ENCODE assay signal across 1 cellular context in the genomic region with DNA sequence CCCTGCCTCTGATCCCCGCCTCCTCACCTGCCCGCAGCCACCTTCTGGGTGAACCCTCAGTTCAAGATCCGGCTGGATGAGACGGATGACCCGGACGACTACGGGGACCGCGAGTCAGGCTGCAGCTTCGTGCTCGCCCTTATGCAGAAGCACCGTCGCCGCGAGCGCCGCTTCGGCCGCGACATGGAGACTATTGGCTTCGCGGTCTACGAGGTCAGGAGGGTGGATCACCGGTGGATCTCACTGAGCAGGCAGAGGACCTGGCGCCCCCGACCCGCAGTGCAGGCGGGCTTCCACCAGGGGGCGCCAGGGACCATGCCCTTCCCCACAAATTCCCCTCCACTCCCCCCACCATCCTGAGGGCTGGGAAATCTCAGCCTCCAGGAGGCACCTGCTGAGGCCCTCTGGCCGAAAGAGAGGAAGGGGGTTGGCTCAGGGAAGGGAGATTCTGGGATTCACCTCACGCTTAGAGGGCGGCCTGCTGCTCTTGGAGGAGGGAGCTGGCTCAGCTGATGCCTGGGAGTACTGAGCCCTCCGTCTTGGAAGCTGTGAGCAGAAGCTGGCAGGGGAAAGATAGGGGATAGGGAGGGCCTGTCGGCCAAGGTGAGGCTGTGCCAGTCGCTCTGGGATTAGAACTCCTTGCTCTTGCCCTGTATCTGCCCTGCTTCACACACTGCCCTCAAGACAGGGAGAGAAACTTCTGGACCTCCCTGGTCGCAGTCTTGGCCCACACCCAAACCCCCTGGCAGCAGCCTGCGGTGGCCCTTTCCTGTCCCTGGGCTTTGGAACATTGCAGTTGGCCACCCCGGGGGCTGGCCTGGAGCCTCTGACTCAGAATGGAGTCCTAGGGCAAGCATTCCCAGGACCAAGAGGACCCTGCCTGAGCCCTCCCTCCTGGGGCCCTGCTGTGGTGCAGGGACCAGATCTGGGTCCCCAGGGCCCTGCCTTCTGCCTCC.
TF ChIP-seq lines count a peak whose summit lies in the region.

No MANE protein-coding gene starts in this region.

TF ChIP-seq in GM12878, 131 proteins besides CTCF, POLR2A, EP300 and RAD21 (continues in another document):
- TF ChIP-seq ZBED1 (IDR thresholded peaks at IDR 0.05; ENCODE audit: borderline replicate concordance) = no peak
- TF ChIP-seq IKZF2 (IDR thresholded peaks at IDR 0.05) = 0 out of 4 replicates have a peak, but pooled peaks of 1 of the 2 experiments have one; percentile 26
- no peak for TF ChIP-seq SUPT20H (IDR thresholded peaks at IDR 0.05; ENCODE audit: borderline replicate concordance, control insufficient read depth, low read depth, low read length)
- TF ChIP-seq E2F4 (IDR thresholded peaks at IDR 0.05; ENCODE audit: low read depth, low read length) = no peak
- no peak for TF ChIP-seq BCL11A (IDR thresholded peaks at IDR 0.05; ENCODE audit: low read depth, low read length)
- TF ChIP-seq MTA2 (IDR thresholded peaks at IDR 0.05; ENCODE audit: low read depth) = no peak
- TF ChIP-seq IRF4 (IDR thresholded peaks at IDR 0.05; ENCODE audit: low read depth, low read length) = no peak
- no peak for TF ChIP-seq MEF2A (IDR thresholded peaks at IDR 0.05; ENCODE audit: insufficient read depth, low read depth, low read length)
- TF ChIP-seq RUNX3 (IDR thresholded peaks at IDR 0.05; ENCODE audit: low read length) = no peak
- 0 out of 2 replicates have a peak, but pooled peaks have one; percentile 15 for TF ChIP-seq IKZF1 (conservative IDR thresholded peaks at IDR 0.05)
- TF ChIP-seq CUX1 (IDR thresholded peaks at IDR 0.05; ENCODE audit: insufficient replicate concordance, low read depth, low read length) = no peak
- TF ChIP-seq NBN (IDR thresholded peaks at IDR 0.05) = no peak
- no peak for TF ChIP-seq TAF1 (IDR thresholded peaks at IDR 0.05; ENCODE audit: borderline replicate concordance, low read depth, low read length)
- TF ChIP-seq SPI1 (IDR thresholded peaks at IDR 0.05; ENCODE audit: borderline replicate concordance, insufficient read depth, low read depth, low read length) = no peak
- TF ChIP-seq NFYA (IDR thresholded peaks at IDR 0.05; ENCODE audit: borderline replicate concordance, low read depth, low read length) = no peak
- 0 out of 4 replicates have a peak, but pooled peaks of 1 of the 2 experiments have one; percentile 8 for TF ChIP-seq BHLHE40 (IDR thresholded peaks at IDR 0.05; ENCODE audit: borderline replicate concordance in 1 of 2, low read depth in 2 of 2, low read length in 1 of 2)
- TF ChIP-seq PAX5 (IDR thresholded peaks at IDR 0.05; ENCODE audit: borderline replicate concordance, low read depth, low read length) = no peak
- no peak for TF ChIP-seq RCOR1 (conservative IDR thresholded peaks at IDR 0.05; ENCODE audit: low read depth, low read length)
- TF ChIP-seq EZH2 (IDR thresholded peaks at IDR 0.05; ENCODE audit: borderline replicate concordance, control insufficient read depth, low read depth, low read length) = no peak
- TF ChIP-seq SKIL (IDR thresholded peaks at IDR 0.05; ENCODE audit: low read depth, poor library complexity, severe bottlenecking) = no peak
- TF ChIP-seq, protein P1, sequence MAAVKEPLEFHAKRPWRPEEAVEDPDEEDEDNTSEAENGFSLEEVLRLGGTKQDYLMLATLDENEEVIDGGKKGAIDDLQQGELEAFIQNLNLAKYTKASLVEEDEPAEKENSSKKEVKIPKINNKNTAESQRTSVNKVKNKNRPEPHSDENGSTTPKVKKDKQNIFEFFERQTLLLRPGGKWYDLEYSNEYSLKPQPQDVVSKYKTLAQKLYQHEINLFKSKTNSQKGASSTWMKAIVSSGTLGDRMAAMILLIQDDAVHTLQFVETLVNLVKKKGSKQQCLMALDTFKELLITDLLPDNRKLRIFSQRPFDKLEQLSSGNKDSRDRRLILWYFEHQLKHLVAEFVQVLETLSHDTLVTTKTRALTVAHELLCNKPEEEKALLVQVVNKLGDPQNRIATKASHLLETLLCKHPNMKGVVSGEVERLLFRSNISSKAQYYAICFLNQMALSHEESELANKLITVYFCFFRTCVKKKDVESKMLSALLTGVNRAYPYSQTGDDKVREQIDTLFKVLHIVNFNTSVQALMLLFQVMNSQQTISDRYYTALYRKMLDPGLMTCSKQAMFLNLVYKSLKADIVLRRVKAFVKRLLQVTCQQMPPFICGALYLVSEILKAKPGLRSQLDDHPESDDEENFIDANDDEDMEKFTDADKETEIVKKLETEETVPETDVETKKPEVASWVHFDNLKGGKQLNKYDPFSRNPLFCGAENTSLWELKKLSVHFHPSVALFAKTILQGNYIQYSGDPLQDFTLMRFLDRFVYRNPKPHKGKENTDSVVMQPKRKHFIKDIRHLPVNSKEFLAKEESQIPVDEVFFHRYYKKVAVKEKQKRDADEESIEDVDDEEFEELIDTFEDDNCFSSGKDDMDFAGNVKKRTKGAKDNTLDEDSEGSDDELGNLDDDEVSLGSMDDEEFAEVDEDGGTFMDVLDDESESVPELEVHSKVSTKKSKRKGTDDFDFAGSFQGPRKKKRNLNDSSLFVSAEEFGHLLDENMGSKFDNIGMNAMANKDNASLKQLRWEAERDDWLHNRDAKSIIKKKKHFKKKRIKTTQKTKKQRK (IDR thresholded peaks at IDR 0.05; ENCODE audit: low read depth, low read length) = no peak
- TF ChIP-seq CREM (IDR thresholded peaks at IDR 0.05; ENCODE audit: low read depth) = no peak
- TF ChIP-seq USF2 (IDR thresholded peaks at IDR 0.05; ENCODE audit: borderline replicate concordance, low read depth, low read length) = no peak
- TF ChIP-seq CREB1 (IDR thresholded peaks at IDR 0.05; ENCODE audit: low read depth) = no peak
- TF ChIP-seq CHD1 (IDR thresholded peaks at IDR 0.05; ENCODE audit: low read depth, low read length) = no peak
- peak; percentile 54 for TF ChIP-seq SMC3 (IDR thresholded peaks at IDR 0.05; ENCODE audit: borderline replicate concordance, low read length)
- no peak for TF ChIP-seq WRNIP1 (IDR thresholded peaks at IDR 0.05; ENCODE audit: borderline replicate concordance, low read depth, low read length)
- TF ChIP-seq, protein P2, sequence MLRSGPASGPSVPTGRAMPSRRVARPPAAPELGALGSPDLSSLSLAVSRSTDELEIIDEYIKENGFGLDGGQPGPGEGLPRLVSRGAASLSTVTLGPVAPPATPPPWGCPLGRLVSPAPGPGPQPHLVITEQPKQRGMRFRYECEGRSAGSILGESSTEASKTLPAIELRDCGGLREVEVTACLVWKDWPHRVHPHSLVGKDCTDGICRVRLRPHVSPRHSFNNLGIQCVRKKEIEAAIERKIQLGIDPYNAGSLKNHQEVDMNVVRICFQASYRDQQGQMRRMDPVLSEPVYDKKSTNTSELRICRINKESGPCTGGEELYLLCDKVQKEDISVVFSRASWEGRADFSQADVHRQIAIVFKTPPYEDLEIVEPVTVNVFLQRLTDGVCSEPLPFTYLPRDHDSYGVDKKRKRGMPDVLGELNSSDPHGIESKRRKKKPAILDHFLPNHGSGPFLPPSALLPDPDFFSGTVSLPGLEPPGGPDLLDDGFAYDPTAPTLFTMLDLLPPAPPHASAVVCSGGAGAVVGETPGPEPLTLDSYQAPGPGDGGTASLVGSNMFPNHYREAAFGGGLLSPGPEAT (IDR thresholded peaks at IDR 0.05; ENCODE audit: low read depth) = no peak
- TF ChIP-seq, protein P3, sequence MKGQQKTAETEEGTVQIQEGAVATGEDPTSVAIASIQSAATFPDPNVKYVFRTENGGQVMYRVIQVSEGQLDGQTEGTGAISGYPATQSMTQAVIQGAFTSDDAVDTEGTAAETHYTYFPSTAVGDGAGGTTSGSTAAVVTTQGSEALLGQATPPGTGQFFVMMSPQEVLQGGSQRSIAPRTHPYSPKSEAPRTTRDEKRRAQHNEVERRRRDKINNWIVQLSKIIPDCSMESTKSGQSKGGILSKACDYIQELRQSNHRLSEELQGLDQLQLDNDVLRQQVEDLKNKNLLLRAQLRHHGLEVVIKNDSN (IDR thresholded peaks at IDR 0.05; ENCODE audit: borderline replicate concordance, extremely low read length, insufficient read depth, low read depth, low read length) = no peak
- TF ChIP-seq, protein P4, sequence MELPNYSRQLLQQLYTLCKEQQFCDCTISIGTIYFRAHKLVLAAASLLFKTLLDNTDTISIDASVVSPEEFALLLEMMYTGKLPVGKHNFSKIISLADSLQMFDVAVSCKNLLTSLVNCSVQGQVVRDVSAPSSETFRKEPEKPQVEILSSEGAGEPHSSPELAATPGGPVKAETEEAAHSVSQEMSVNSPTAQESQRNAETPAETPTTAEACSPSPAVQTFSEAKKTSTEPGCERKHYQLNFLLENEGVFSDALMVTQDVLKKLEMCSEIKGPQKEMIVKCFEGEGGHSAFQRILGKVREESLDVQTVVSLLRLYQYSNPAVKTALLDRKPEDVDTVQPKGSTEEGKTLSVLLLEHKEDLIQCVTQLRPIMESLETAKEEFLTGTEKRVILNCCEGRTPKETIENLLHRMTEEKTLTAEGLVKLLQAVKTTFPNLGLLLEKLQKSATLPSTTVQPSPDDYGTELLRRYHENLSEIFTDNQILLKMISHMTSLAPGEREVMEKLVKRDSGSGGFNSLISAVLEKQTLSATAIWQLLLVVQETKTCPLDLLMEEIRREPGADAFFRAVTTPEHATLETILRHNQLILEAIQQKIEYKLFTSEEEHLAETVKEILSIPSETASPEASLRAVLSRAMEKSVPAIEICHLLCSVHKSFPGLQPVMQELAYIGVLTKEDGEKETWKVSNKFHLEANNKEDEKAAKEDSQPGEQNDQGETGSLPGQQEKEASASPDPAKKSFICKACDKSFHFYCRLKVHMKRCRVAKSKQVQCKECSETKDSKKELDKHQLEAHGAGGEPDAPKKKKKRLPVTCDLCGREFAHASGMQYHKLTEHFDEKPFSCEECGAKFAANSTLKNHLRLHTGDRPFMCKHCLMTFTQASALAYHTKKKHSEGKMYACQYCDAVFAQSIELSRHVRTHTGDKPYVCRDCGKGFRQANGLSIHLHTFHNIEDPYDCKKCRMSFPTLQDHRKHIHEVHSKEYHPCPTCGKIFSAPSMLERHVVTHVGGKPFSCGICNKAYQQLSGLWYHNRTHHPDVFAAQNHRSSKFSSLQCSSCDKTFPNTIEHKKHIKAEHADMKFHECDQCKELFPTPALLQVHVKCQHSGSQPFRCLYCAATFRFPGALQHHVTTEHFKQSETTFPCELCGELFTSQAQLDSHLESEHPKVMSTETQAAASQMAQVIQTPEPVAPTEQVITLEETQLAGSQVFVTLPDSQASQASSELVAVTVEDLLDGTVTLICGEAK (IDR thresholded peaks at IDR 0.05; ENCODE audit: borderline replicate concordance) = no peak
- TF ChIP-seq JUND (IDR thresholded peaks at IDR 0.05; ENCODE audit: low read depth, low read length) = no peak
- 0 out of 2 replicates have a peak, but pooled peaks have one; percentile 43 for TF ChIP-seq HDGF (IDR thresholded peaks at IDR 0.05)
- no peak for TF ChIP-seq BRCA1 (IDR thresholded peaks at IDR 0.05; ENCODE audit: low read depth, low read length)
- TF ChIP-seq ZNF217 (IDR thresholded peaks at IDR 0.05) = no peak
